9 cellular contexts compared by ENCODE assay signal in the genomic region with DNA sequence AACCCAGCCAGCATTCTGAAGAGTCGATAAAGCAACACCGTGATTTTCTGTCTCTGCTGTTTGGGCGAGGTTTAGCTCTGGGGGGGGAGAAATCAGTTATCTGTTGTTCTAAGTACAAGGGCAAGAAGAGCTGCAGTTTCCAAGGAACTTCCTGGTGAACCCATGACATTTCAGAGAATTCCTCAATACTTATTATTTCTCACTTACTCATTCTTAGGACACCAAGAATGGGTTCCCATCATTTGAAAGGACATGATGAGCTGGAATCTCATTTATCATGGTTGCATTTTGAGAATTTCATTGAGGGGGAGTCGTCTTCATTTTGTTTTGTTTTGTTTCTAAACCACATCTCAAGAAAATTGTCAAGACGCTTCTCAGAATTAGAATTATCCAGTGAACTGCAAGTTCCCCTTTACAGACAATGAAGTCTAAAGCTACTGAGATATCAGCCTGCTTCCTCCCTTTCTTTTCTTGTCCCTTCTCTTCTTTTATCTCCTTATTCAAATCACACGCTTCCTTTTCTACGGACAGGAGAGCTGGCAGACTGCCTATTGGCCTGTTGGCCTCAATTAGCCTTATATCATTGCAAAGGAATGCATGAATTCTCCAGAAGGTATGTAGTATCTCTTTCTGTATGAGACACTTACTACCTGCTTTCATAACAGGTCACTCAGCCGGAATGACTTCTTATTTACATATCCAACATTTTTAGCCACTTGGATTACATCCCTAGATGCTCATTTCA. TPM values are rescaled to one million over a fixed set of nuclear protein-coding genes. Genes with fewer than 3 reads are reported as not detected.
DNase-seq lines count a peak whose midpoint lies in the region; ATAC-seq and TF ChIP-seq lines count a peak whose summit lies in the region.
"Had no signal": no experiment of that assay in that cellular context is flagged by ENCODE, and none has a peak within 500 bp of the region (broad histone marks: within the 10 kb centered on the region; RNA-seq: fewer than 3 reads in every experiment).

No MANE protein-coding gene starts in this region.

- peak; percentile 79 for DNase-seq in GM23248
- DNase-seq in SK-N-SH, result no peak
- peak; percentile 84 to 95 for DNase-seq in trophoblast cell
- DNase-seq in stimulated activated CD4-positive, alpha-beta T cell treated with anti-CD3 and anti-CD28 coated beads, Interleukin-4, amount 100 ng/mL, for 4 hours, result no peak
- DNase-seq in OCI-M2 (lab: John Stamatoyannopoulos, UW; ENCODE audit: unreplicated experiment), result no peak

- H3K9ac ChIP-seq in GM23248 (no peak overlapping the region), SK-N-SH (peak overlapping the region; percentile 41; the same call in 1 of the 2 replicates), trophoblast cell (ENCODE audit: low read length) (no peak overlapping the region)

- H3K27ac ChIP-seq in GM23248, result peak overlapping the region; percentile 50
- H3K27ac ChIP-seq in SK-N-SH (ENCODE audit: low read depth in 2 of 2, low read length in 1 of 2), result peak overlapping the region; percentile 60 to 83; a peak in 3 of 4 replicates
- peak overlapping the region; percentile 23 to 66 (median 47) for H3K27ac ChIP-seq in gastroesophageal sphincter
- H3K27ac ChIP-seq in trophoblast cell (ENCODE audit: low read depth, low read length), result peak overlapping the region; percentile 80

- H4K20me1 ChIP-seq in GM23248 (ENCODE audit: insufficient read depth), result no peaks in the 10 kb centered on the region
- H4K20me1 ChIP-seq in SK-N-SH (ENCODE audit: insufficient read depth), result no peaks in the 10 kb centered on the region

- no peak overlapping the region for H3K23ac ChIP-seq in trophoblast cell (ENCODE audit: low read length)

- 53 to 58% methylated on average over 8 of the region's 8 CpGs for WGBS in GM23248 (ENCODE audit: low coverage in 1 of 2, low lambda C conversion rate in 2 of 2, missing lambda C conversion rate in 2 of 2), 2 experiments
- 46% methylated on average over 8 of the region's 8 CpGs for WGBS in SK-N-SH (ENCODE audit: low lambda C conversion rate)
- WGBS in gastroesophageal sphincter (ENCODE audit: low coverage in 1 of 2), 2 donors, result 35 to 37% methylated on average over 5 to 7 of the region's 8 CpGs
- WGBS in trophoblast cell (ENCODE audit: extremely low coverage, insufficient coverage, insufficient read length), result no CpG with 5 or more reads among the region's 8 CpGs

- CTCF ChIA-PET in SK-N-SH (lab: Yijun Ruan, JAX), result no interaction called here

- ATAC-seq in gastroesophageal sphincter (peak; percentile 59), GM19351 (IDR thresholded peaks at IDR 0.05; ENCODE audit: unreplicated experiment) (no peak), HG02610 (IDR thresholded peaks at IDR 0.05; ENCODE audit: unreplicated experiment) (no peak)
- ATAC-seq: K562 had no signal

- H4K91ac ChIP-seq in trophoblast cell (ENCODE audit: low read depth, low read length), result no peak overlapping the region

- H4K12ac ChIP-seq in trophoblast cell (ENCODE audit: low read depth, low read length), result no peak overlapping the region

- peaks cover 34% of the 10 kb centered on the region for H3K4me1 ChIP-seq in GM23248 (ENCODE audit: insufficient read depth)
- H3K4me1 ChIP-seq in SK-N-SH (ENCODE audit: control insufficient read depth in 1 of 2, insufficient read depth in 2 of 2, low read depth in 1 of 2, low read length in 1 of 2), result peaks cover 14 to 32% of the 10 kb centered on the region in 2 experiments; a peak in 3 of 4 replicates
- H3K4me1 ChIP-seq in gastroesophageal sphincter, result peaks cover 18 to 53% (median 26%) of the 10 kb centered on the region in 3 donors
- H3K4me1 ChIP-seq in trophoblast cell (ENCODE audit: control insufficient read depth in 1 of 2, insufficient read depth in 2 of 2, low read length in 2 of 2), result peaks cover 15 to 24% of the 10 kb centered on the region in 2 experiments

- no peak for TF ChIP-seq POLR2A in gastroesophageal sphincter (IDR thresholded peaks at IDR 0.05)

- H2AFZ ChIP-seq in GM23248, result no peak overlapping the region
- peak overlapping the region; percentile 26; the same call in 1 of the 2 replicates for H2AFZ ChIP-seq in SK-N-SH (ENCODE audit: low read depth)
- no peak overlapping the region for H2AFZ ChIP-seq in trophoblast cell (ENCODE audit: insufficient read depth, low read length, poor library complexity)

- no peak overlapping the region for H2BK12ac ChIP-seq in trophoblast cell (ENCODE audit: low read length)

- peaks cover 25% of the 10 kb centered on the region for H3K79me1 ChIP-seq in trophoblast cell (ENCODE audit: low read length)

- no peaks in the 10 kb centered on the region for H3K36me3 ChIP-seq in GM23248 (ENCODE audit: low read depth)
- peaks cover 0 to 12% of the 10 kb centered on the region in 2 experiments for H3K36me3 ChIP-seq in SK-N-SH (replicated peaks in 1 of 2; ENCODE audit: control insufficient read depth in 1 of 2, insufficient read depth in 2 of 2, low read length in 1 of 2)
- no peaks in the 10 kb centered on the region for H3K36me3 ChIP-seq in gastroesophageal sphincter
- H3K36me3 ChIP-seq in trophoblast cell (ENCODE audit: control insufficient read depth in 1 of 2, insufficient read depth in 2 of 2, low read length in 2 of 2), result peaks cover 0 to 2% of the 10 kb centered on the region in 2 experiments

- in situ Hi-C loops in GM23248 (cut with MboI), result no loop called here

- H3K9me2 ChIP-seq in GM23248 (ENCODE audit: insufficient read depth), result no peaks in the 10 kb centered on the region
- H3K9me2 ChIP-seq in SK-N-SH, result no peaks in the 10 kb centered on the region

- H2AK5ac ChIP-seq in trophoblast cell (ENCODE audit: low read length), result no peak overlapping the region

- H2BK120ac ChIP-seq in trophoblast cell (ENCODE audit: insufficient read depth, low read length, poor library complexity), result peak overlapping the region; percentile 30

- H3K9me3 ChIP-seq in GM23248 (ENCODE audit: low read depth) (no peaks in the 10 kb centered on the region), SK-N-SH (no peaks in the 10 kb centered on the region), gastroesophageal sphincter (no peaks in the 10 kb centered on the region), trophoblast cell (ENCODE audit: insufficient read depth, low read depth, low read length) (no peaks in the 10 kb centered on the region)

- no peak for TF ChIP-seq CTCF in SK-N-SH (IDR thresholded peaks at IDR 0.05)
- TF ChIP-seq CTCF in gastroesophageal sphincter (IDR thresholded peaks at IDR 0.05), result no peak

- H3K18ac ChIP-seq in trophoblast cell (ENCODE audit: low read length), result no peak overlapping the region

- TF ChIP-seq RAD21 in SK-N-SH (IDR thresholded peaks at IDR 0.05; ENCODE audit: low read length), result no peak

- H3K79me2 ChIP-seq in GM23248 (ENCODE audit: insufficient read depth), result no peaks in the 10 kb centered on the region
- peaks cover 22% of the 10 kb centered on the region; the same call in 1 of the 2 replicates for H3K79me2 ChIP-seq in SK-N-SH (ENCODE audit: insufficient read depth)
- H3K79me2 ChIP-seq in trophoblast cell (ENCODE audit: control insufficient read depth, insufficient read depth, low read length, poor library complexity), result peaks cover 4% of the 10 kb centered on the region

- H3K27me3 ChIP-seq in GM23248 (replicated peaks; ENCODE audit: insufficient read depth), result no peaks in the 10 kb centered on the region
- H3K27me3 ChIP-seq in SK-N-SH (ENCODE audit: insufficient read depth), result no peaks in the 10 kb centered on the region
- no peaks in the 10 kb centered on the region for H3K27me3 ChIP-seq in gastroesophageal sphincter
- no peaks in the 10 kb centered on the region for H3K27me3 ChIP-seq in trophoblast cell (ENCODE audit: insufficient read depth, low read length)

- no peak overlapping the region for H3K4ac ChIP-seq in trophoblast cell (ENCODE audit: low read depth, low read length)

- H3K4me3 ChIP-seq in GM23248, result peak overlapping the region; percentile 38
- H3K4me3 ChIP-seq in SK-N-SH (ENCODE audit: low read depth in 2 of 2, low read length in 1 of 2), result 0 out of 4 replicates have a peak overlapping the region, but pooled peaks of 1 of the 2 experiments have one; percentile 10
- no peak overlapping the region for H3K4me3 ChIP-seq in gastroesophageal sphincter
- H3K4me3 ChIP-seq in trophoblast cell (ENCODE audit: low read depth, low read length), result no peak overlapping the region
- H3K4me3 ChIP-seq: K562 had no signal

- H3F3A ChIP-seq in GM23248 (ENCODE audit: insufficient read depth) (peaks cover 27% of the 10 kb centered on the region), SK-N-SH (replicated peaks; ENCODE audit: insufficient read depth) (peaks cover 16% of the 10 kb centered on the region)

- POLR2A ChIA-PET in SK-N-SH (lab: Yijun Ruan, JAX), result no interaction called here

- no peak overlapping the region for H3K14ac ChIP-seq in trophoblast cell (ENCODE audit: low read length)

- peak overlapping the region; percentile 55 for H2BK5ac ChIP-seq in trophoblast cell (ENCODE audit: low read depth, low read length, poor library complexity)

- H4K8ac ChIP-seq in trophoblast cell (ENCODE audit: low read depth, low read length), result no peak overlapping the region

- H3K4me2 ChIP-seq in GM23248 (ENCODE audit: unreplicated experiment) (peak overlapping the region; percentile 64), SK-N-SH (peak overlapping the region; percentile 64), trophoblast cell (ENCODE audit: low read length) (no peak overlapping the region)

- TF ChIP-seq EP300 in SK-N-SH (IDR thresholded peaks at IDR 0.05; ENCODE audit: borderline replicate concordance in 1 of 2, low read depth in 1 of 2, low read length in 1 of 2) (peak in 1 of 2 experiments; percentile 80; a peak in 2 of 4 replicates), gastroesophageal sphincter (IDR thresholded peaks at IDR 0.05) (no peak)

TF ChIP-seq in SK-N-SH, 30 proteins besides CTCF, POLR2A, EP300 and RAD21 (continues in another document):
- no peak for TF ChIP-seq MXI1 (IDR thresholded peaks at IDR 0.05; ENCODE audit: low read depth, low read length)
- peak; percentile 78 for TF ChIP-seq FOSL2 (IDR thresholded peaks at IDR 0.05; ENCODE audit: borderline replicate concordance, low read depth)
- TF ChIP-seq NRF1 (IDR thresholded peaks at IDR 0.05; ENCODE audit: low read depth, low read length), result no peak
- TF ChIP-seq, protein P1, sequence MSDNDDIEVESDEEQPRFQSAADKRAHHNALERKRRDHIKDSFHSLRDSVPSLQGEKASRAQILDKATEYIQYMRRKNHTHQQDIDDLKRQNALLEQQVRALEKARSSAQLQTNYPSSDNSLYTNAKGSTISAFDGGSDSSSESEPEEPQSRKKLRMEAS (IDR thresholded peaks at IDR 0.05; ENCODE audit: low read depth), result 0 out of 2 replicates have a peak, but pooled peaks have one; percentile 42

RNA-seq across cellular contexts. Expression of a gene that starts 53.7 kb away (rescaled TPM):
- total RNA-seq in GM23248 (2014; rRNA removed; shearing (Covaris generic)), result 2.5 and 5.0 TPM in 2 replicates
- 1.1 and 1.5 TPM in 2 replicates for polyA plus RNA-seq in GM23248 (2016; fragmentation: Nextera tagmentation; extraction: Ambion mirVana)
- polyA plus RNA-seq in SK-N-SH (2012; rRNA removed), result 5.2 and 5.5 TPM in 2 replicates
- 3.4 and 3.8 TPM in 2 replicates for polyA plus RNA-seq in SK-N-SH (2012; cell fraction: cytosol; rRNA removed)
- 6.8 and 10.0 TPM in 2 replicates for polyA plus RNA-seq in SK-N-SH (2012; cell fraction: nucleus; rRNA removed)
- 10 to 100 TPM; 19.1 to 57.9 (median 35.6) TPM for total RNA-seq in gastroesophageal sphincter
- 20.2 and 22.5 TPM in 2 replicates for polyA plus RNA-seq in trophoblast cell (2013)
- polyA plus RNA-seq: K562 had no signal

Comparison
In these comparisons a context has a peak if more than half of its experiments do, and no peak if none do; other contexts are left out.
1. DNase-seq: peak in GM23248 (single experiment) and trophoblast cell (2 of 2); none in SK-N-SH (single experiment), stimulated activated CD4-positive, alpha-beta T cell treated with anti-CD3 and anti-CD28 coated beads, Interleukin-4, amount 100 ng/mL, for 4 hours (0 of 2) and OCI-M2 (single experiment).
2. Peak in every context shown above with its lines, with median percentiles within 50 percentile points of each other: H3K27ac ChIP-seq.